ENCODE assay signal across 10 cellular contexts in the genomic region with DNA sequence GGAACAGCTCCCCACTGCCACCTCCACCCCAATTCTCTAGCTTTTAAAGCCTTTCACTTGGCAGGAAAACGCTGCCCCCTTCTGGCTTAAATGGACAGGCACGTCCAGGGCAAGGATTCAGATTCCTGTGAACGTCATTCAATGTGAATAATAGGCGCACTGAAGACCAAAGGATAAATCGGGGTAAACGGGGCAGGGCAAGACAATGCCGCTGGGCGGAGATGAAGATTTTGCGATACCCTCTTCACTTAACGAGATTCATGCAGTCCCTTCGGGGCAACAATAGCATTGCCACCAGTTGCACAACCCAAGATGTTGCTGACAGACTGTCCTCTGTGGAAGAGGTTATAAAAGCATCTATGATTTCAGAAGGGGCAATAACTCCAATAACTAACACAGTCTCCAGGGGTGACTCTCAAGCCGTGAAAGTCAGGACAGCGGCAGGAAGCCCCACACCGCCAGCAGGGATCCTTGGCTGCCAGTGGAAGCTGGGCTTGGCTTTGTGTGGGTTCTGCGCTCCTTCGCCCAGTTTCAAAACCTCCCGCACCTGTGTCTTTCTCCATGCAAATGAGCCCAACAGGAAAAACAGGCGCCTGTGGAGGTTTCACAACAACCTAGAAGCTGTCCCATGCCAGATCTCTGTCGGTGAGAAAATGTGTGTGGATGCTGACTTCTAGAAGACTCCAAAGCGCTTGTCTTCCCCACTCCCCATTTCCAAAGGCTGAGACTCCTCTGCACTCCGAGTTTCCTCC.
DNase-seq lines count a peak whose midpoint lies in the region; ATAC-seq, FAIRE-seq and TF ChIP-seq lines count a peak whose summit lies in the region.
"Had no signal": no experiment of that assay in that cellular context is flagged by ENCODE, and none has a peak within 500 bp of the region (broad histone marks: within the 10 kb centered on the region; RNA-seq: fewer than 3 reads in every experiment).

No MANE protein-coding gene starts in this region.

- TF ChIP-seq CTCF in MM.1S (IDR thresholded peaks at IDR 0.05; ENCODE audit: low read length), result peak; percentile 90
- TF ChIP-seq CTCF in astrocyte (IDR thresholded peaks at IDR 0.05; ENCODE audit: insufficient read depth, low read depth, low read length), result peak; percentile 67
- TF ChIP-seq CTCF in keratinocyte (optimal IDR thresholded peaks at IDR 0.05 in 1 of 3, IDR thresholded peaks at IDR 0.05 in 1 of 3, conservative IDR thresholded peaks at IDR 0.05 in 1 of 3; ENCODE audit: extremely low read depth in 1 of 3, insufficient read depth in 2 of 3, low read length in 3 of 3), result peak; percentile 79 to 89 (median 83)

- peak overlapping the region; percentile 0 for H3K27ac Mint-ChIP-seq in astrocyte (ENCODE audit: unreplicated experiment)
- H3K27ac Mint-ChIP-seq: stimulated activated naive B cell treated with anti-CD40 and anti-IgM and Interleukin-4, amounts not matched to agents 10 μg/mL and 1 μg/mL and 100 μg/mL, for 72 hours had no signal

- peaks cover 6% of the 10 kb centered on the region; the same call in 1 of the 2 replicates for H3F3A ChIP-seq in MM.1S (ENCODE audit: insufficient read depth, low read length)

- peak overlapping the region; percentile 46 for H3K4me3 ChIP-seq in MM.1S (ENCODE audit: low read length)
- H3K4me3 ChIP-seq in astrocyte (ENCODE audit: insufficient read depth, low read depth, low read length), result no peak overlapping the region
- peak overlapping the region in 1 of 3 experiments; percentile 35 for H3K4me3 ChIP-seq in keratinocyte (ENCODE audit: control insufficient read depth in 2 of 3, extremely low read depth in 1 of 3, insufficient read depth in 2 of 3, low read depth in 1 of 3, low read length in 3 of 3)

- H3K4me1 Mint-ChIP-seq in astrocyte (ENCODE audit: low read depth, unreplicated experiment), result no peaks in the 10 kb centered on the region
- H3K4me1 Mint-ChIP-seq: central memory CD8-positive, alpha-beta T cell; stimulated activated naive B cell treated with anti-CD40 and anti-IgM and Interleukin-4, amounts not matched to agents 10 μg/mL and 1 μg/mL and 100 μg/mL, for 72 hours had no signal

- dilution Hi-C loops in keratinocyte (cut with MboI; ENCODE audit: extremely low pct_ligation_motif_present, low sequenced_read_pairs), result no loop called here

- H3K79me2 ChIP-seq in MM.1S (ENCODE audit: low read length) (no peaks in the 10 kb centered on the region), astrocyte (ENCODE audit: insufficient read depth, low read length) (no peaks in the 10 kb centered on the region), keratinocyte (ENCODE audit: control insufficient read depth, insufficient read depth, low read length) (no peaks in the 10 kb centered on the region)

- peak overlapping the region; percentile 92 for H3K4me2 ChIP-seq in MM.1S (ENCODE audit: low read depth, low read length)
- peak overlapping the region; percentile 14 for H3K4me2 ChIP-seq in astrocyte (ENCODE audit: low read length)
- H3K4me2 ChIP-seq in keratinocyte (ENCODE audit: control insufficient read depth, extremely low read depth, insufficient read depth, low read depth, low read length), result peak overlapping the region; percentile 67

- H3K36me3 Mint-ChIP-seq in astrocyte (ENCODE audit: low read depth, unreplicated experiment), result no peaks in the 10 kb centered on the region
- H3K36me3 Mint-ChIP-seq: stimulated activated naive B cell treated with anti-CD40 and anti-IgM and Interleukin-4, amounts not matched to agents 10 μg/mL and 1 μg/mL and 100 μg/mL, for 72 hours had no signal

- H3K27me3 Mint-ChIP-seq in astrocyte (ENCODE audit: low read depth, unreplicated experiment), result peaks cover 83% of the 10 kb centered on the region

- DNase-seq in activated CD4-positive, alpha-beta T cell treated with anti-CD3 and anti-CD28 coated beads for 48 hours, result peak; percentile 41
- no peak for DNase-seq in activated CD4-positive, alpha-beta T cell treated with anti-CD3 and anti-CD28 coated beads, Interleukin-2, amount 50 U/mL, for 1 hour
- DNase-seq in MM.1S, result peak; percentile 77
- DNase-seq in astrocyte (ENCODE audit: low read depth), result peak; percentile 32
- peak; percentile 25 for DNase-seq in keratinocyte (ENCODE audit: low read depth, low spot score)
- no peak for DNase-seq in NCI-H2029 treated with DMSO at 0.1 percent for 48 hours (lab: John Stamatoyannopoulos, UW)
- DNase-seq: stimulated activated naive B cell treated with anti-CD40 and anti-IgM and Interleukin-4, amounts not matched to agents 10 μg/mL and 1 μg/mL and 100 μg/mL, for 72 hours had no signal

- H3K9ac ChIP-seq in MM.1S (ENCODE audit: low read length) (peak overlapping the region; percentile 26; the same call in 1 of the 2 replicates), astrocyte (ENCODE audit: low read length) (no peak overlapping the region), keratinocyte (ENCODE audit: control insufficient read depth, extremely low read depth, insufficient read depth, low read length) (no peak overlapping the region)

- ATAC-seq in GM21360 (IDR thresholded peaks at IDR 0.05; ENCODE audit: unreplicated experiment) (no peak), HG03025 (IDR thresholded peaks at IDR 0.05; ENCODE audit: low FRiP score, unreplicated experiment) (no peak)

- peak overlapping the region; percentile 60 for H3K27ac ChIP-seq in MM.1S (ENCODE audit: low read length)
- no peak overlapping the region for H3K27ac ChIP-seq in astrocyte (ENCODE audit: low read depth, low read length)
- H3K27ac ChIP-seq in keratinocyte (ENCODE audit: control insufficient read depth, insufficient read depth, low read length), result no peak overlapping the region

- H3K9me2 ChIP-seq in MM.1S (replicated peaks; ENCODE audit: insufficient read depth, low read length), result no peaks in the 10 kb centered on the region

- H3K9me3 ChIP-seq in MM.1S (replicated peaks; ENCODE audit: insufficient read depth, low read length), result no peaks in the 10 kb centered on the region
- no peaks in the 10 kb centered on the region for H3K9me3 ChIP-seq in astrocyte (ENCODE audit: insufficient read depth, low read depth, low read length)
- no peaks in the 10 kb centered on the region for H3K9me3 ChIP-seq in keratinocyte (ENCODE audit: control insufficient read depth, low read depth, low read length)

- H3K9me1 ChIP-seq in keratinocyte (ENCODE audit: control insufficient read depth, extremely low read depth, insufficient read depth, low read length), result no peaks in the 10 kb centered on the region

- peak overlapping the region; percentile 11 for H3K4me3 Mint-ChIP-seq in astrocyte (ENCODE audit: unreplicated experiment)
- H3K4me3 Mint-ChIP-seq: central memory CD8-positive, alpha-beta T cell; stimulated activated naive B cell treated with anti-CD40 and anti-IgM and Interleukin-4, amounts not matched to agents 10 μg/mL and 1 μg/mL and 100 μg/mL, for 72 hours had no signal

- H3K9me3 Mint-ChIP-seq in astrocyte (ENCODE audit: unreplicated experiment), result peaks cover 1% of the 10 kb centered on the region
- H3K9me3 Mint-ChIP-seq: central memory CD8-positive, alpha-beta T cell; stimulated activated naive B cell treated with anti-CD40 and anti-IgM and Interleukin-4, amounts not matched to agents 10 μg/mL and 1 μg/mL and 100 μg/mL, for 72 hours had no signal

- H4K20me1 ChIP-seq in MM.1S (ENCODE audit: insufficient read depth, low read length), result no peaks in the 10 kb centered on the region
- H4K20me1 ChIP-seq in astrocyte (ENCODE audit: insufficient read depth, low read length), result no peaks in the 10 kb centered on the region
- no peaks in the 10 kb centered on the region for H4K20me1 ChIP-seq in keratinocyte (ENCODE audit: control insufficient read depth, extremely low read depth, insufficient read depth, low read length)

- H3K36me3 ChIP-seq in MM.1S (replicated peaks; ENCODE audit: insufficient read depth, low read length) (no peaks in the 10 kb centered on the region), astrocyte (ENCODE audit: insufficient read depth, low read length) (no peaks in the 10 kb centered on the region), keratinocyte (ENCODE audit: control insufficient read depth in 2 of 2, extremely low read depth in 1 of 2, insufficient read depth in 2 of 2, low read length in 2 of 2) (no peaks in the 10 kb centered on the region)

- H3K4me1 ChIP-seq in MM.1S (ENCODE audit: low read length), result peaks cover 18% of the 10 kb centered on the region
- no peaks in the 10 kb centered on the region for H3K4me1 ChIP-seq in astrocyte (ENCODE audit: insufficient read depth, low read length)
- H3K4me1 ChIP-seq in keratinocyte (ENCODE audit: control insufficient read depth, extremely low read depth, insufficient read depth, low read length), result peaks cover 4% of the 10 kb centered on the region

- H3K27me3 ChIP-seq in MM.1S (replicated peaks; ENCODE audit: insufficient read depth, low read length), result no peaks in the 10 kb centered on the region
- H3K27me3 ChIP-seq in astrocyte (ENCODE audit: insufficient read depth, low read length), result peaks cover 23% of the 10 kb centered on the region
- peaks cover 24% of the 10 kb centered on the region for H3K27me3 ChIP-seq in keratinocyte (ENCODE audit: control insufficient read depth, extremely low read depth, insufficient read depth, low read length)

- FAIRE-seq in astrocyte (lab: Jason Lieb, UNC) (peak; percentile 5), keratinocyte (lab: Jason Lieb, UNC) (peak; percentile 73)

- H2AFZ ChIP-seq in MM.1S (ENCODE audit: low read length) (peak overlapping the region; percentile 45), astrocyte (ENCODE audit: low read depth, low read length) (no peak overlapping the region), keratinocyte (ENCODE audit: control insufficient read depth, low read length) (no peak overlapping the region)

Comparison
In these comparisons a context has a peak if more than half of its experiments do, and no peak if none do; other contexts are left out.
1. DNase-seq: peak in activated CD4-positive, alpha-beta T cell treated with anti-CD3 and anti-CD28 coated beads for 48 hours (single experiment), MM.1S (single experiment), astrocyte (single experiment) and keratinocyte (single experiment); none in activated CD4-positive, alpha-beta T cell treated with anti-CD3 and anti-CD28 coated beads, Interleukin-2, amount 50 U/mL, for 1 hour (single experiment) and NCI-H2029 treated with DMSO at 0.1 percent for 48 hours (single experiment).
2. H3K4me2 ChIP-seq: peak in every context shown above with its lines; median percentile 92 in MM.1S; 67 in keratinocyte; 14 in astrocyte.
3. Peak in every context shown above with its lines, with median percentiles within 50 percentile points of each other: CTCF ChIP-seq.